9 cellular contexts compared by ENCODE assay signal in genomic region chr6:86856937-86857563, GRCh38.
DNase-seq lines count a peak whose midpoint lies in the region; ATAC-seq, FAIRE-seq and TF ChIP-seq lines count a peak whose summit lies in the region.
"Had no signal": no experiment of that assay in that cellular context is flagged by ENCODE, and none has a peak within 500 bp of the region (broad histone marks: within the 10 kb centered on the region; RNA-seq: fewer than 3 reads in every experiment).

No MANE protein-coding gene starts in this region.

- H3K79me2 ChIP-seq in H9 (ENCODE audit: insufficient read depth, low read length), result no peaks in the 10 kb centered on the region

- H3K4me3 Mint-ChIP-seq in activated T-cell treated with anti-CD3 and anti-CD28 coated beads, Interleukin-2, amount 50 U/mL, for 4 hours, result no peak overlapping the region
- H3K4me3 Mint-ChIP-seq in H9 (no peak overlapping the region), immature natural killer cell (no peak overlapping the region)
- H3K4me3 Mint-ChIP-seq: dendritic cell treated with granulocyte-macrophage colony-stimulating factor and Interleukin-4, amounts not matched to agents 40 ng/mL and 50 ng/mL, for 4 days had no signal

- H2AFZ ChIP-seq in H9 (ENCODE audit: low read length), result no peak overlapping the region

- no peak overlapping the region for H2BK20ac ChIP-seq in H9 (ENCODE audit: low read depth, low read length, poor library complexity, severe bottlenecking)

- H3K4me1 ChIP-seq in H9 (ENCODE audit: insufficient read depth, low read length) (no peaks in the 10 kb centered on the region; the same call in 1 of the 2 replicates), adipocyte (ENCODE audit: control insufficient read depth, insufficient read depth, low read length) (no peaks in the 10 kb centered on the region)

- no peak overlapping the region for H2BK120ac ChIP-seq in H9 (ENCODE audit: low read depth, low read length, poor library complexity, severe bottlenecking)

- H3K79me1 ChIP-seq in H9 (ENCODE audit: insufficient read depth, low read depth, low read length, poor library complexity, severe bottlenecking), result no peaks in the 10 kb centered on the region

- no peak overlapping the region for H3K9ac ChIP-seq in H9 (ENCODE audit: extremely low read depth, insufficient read length, low read length)
- no peak overlapping the region for H3K9ac ChIP-seq in adipocyte (ENCODE audit: low read length)

- H3K4me2 ChIP-seq in H9 (ENCODE audit: insufficient read depth, insufficient read length, low read length), result no peak overlapping the region

- H3K27me3 Mint-ChIP-seq in activated T-cell treated with anti-CD3 and anti-CD28 coated beads, Interleukin-2, amount 50 U/mL, for 4 hours (ENCODE audit: low read depth), result no peaks in the 10 kb centered on the region
- H3K27me3 Mint-ChIP-seq in H9 (ENCODE audit: low read depth) (no peaks in the 10 kb centered on the region), immature natural killer cell (ENCODE audit: low read depth in 3 of 3) (peaks cover 0 to 2% (median 1%) of the 10 kb centered on the region in 3 donors)
- H3K27me3 Mint-ChIP-seq: dendritic cell treated with granulocyte-macrophage colony-stimulating factor and Interleukin-4, amounts not matched to agents 40 ng/mL and 50 ng/mL, for 4 days had no signal

- no peak overlapping the region for H3K18ac ChIP-seq in H9 (ENCODE audit: insufficient read length, low read depth, low read length)

- H4K8ac ChIP-seq in H9 (replicated peaks; ENCODE audit: insufficient read length, low read depth, low read length), result no peak overlapping the region

- WGBS in H9 (ENCODE audit: extremely low coverage, insufficient read length, low lambda C conversion rate), result 100% methylated on average over 1 of the region's 3 CpGs

- peak; percentile 4 for DNase-seq in activated T-cell treated with anti-CD3 and anti-CD28 coated beads for 24 hours (ENCODE audit: low read depth)
- no peak for DNase-seq in activated T-cell treated with anti-CD3 and anti-CD28 coated beads, Interleukin-2, amount 50 U/mL, for 4 hours
- DNase-seq in H9, result no peak
- peak; percentile 37 for DNase-seq in NCI-H2029 treated with DMSO at 0.1 percent for 48 hours (lab: John Stamatoyannopoulos, UW)
- peak; percentile 73 for DNase-seq in adipocyte (ENCODE audit: low read depth)
- peak; percentile 65 for DNase-seq in left kidney (ENCODE audit: low read depth, low spot score)
- peak; percentile 4 for DNase-seq in urothelium cell line (ENCODE audit: low spot score)
- no peak for DNase-seq in immature natural killer cell

- no peaks in the 10 kb centered on the region for H3K36me3 ChIP-seq in adipocyte (ENCODE audit: control insufficient read depth, insufficient read depth, low read length, severe bottlenecking)

- H2AK5ac ChIP-seq in H9 (ENCODE audit: insufficient read length, low read length), result peak overlapping the region; percentile 4

- no peak overlapping the region for H3K4me3 ChIP-seq in adipocyte (ENCODE audit: low read length)

- no peaks in the 10 kb centered on the region for H3K23me2 ChIP-seq in H9 (ENCODE audit: insufficient read length, low read depth, low read length, poor library complexity, severe bottlenecking)

- no peak for FAIRE-seq in urothelium cell line (lab: Jason Lieb, UNC)

- H3K36me3 Mint-ChIP-seq in activated T-cell treated with anti-CD3 and anti-CD28 coated beads, Interleukin-2, amount 50 U/mL, for 4 hours (ENCODE audit: insufficient read depth), result no peaks in the 10 kb centered on the region
- H3K36me3 Mint-ChIP-seq in H9 (ENCODE audit: insufficient read depth in 1 of 3, low read depth in 3 of 3) (no peaks in the 10 kb centered on the region), immature natural killer cell (no peaks in the 10 kb centered on the region)

- H3K27ac Mint-ChIP-seq in H9 (no peak overlapping the region), immature natural killer cell (no peak overlapping the region)
- H3K27ac Mint-ChIP-seq: dendritic cell treated with granulocyte-macrophage colony-stimulating factor and Interleukin-4, amounts not matched to agents 40 ng/mL and 50 ng/mL, for 4 days had no signal

- no peak overlapping the region for H2BK5ac ChIP-seq in H9 (ENCODE audit: insufficient read length, low read length)

- H3K9me3 Mint-ChIP-seq in activated T-cell treated with anti-CD3 and anti-CD28 coated beads, Interleukin-2, amount 50 U/mL, for 4 hours, result no peaks in the 10 kb centered on the region
- no peaks in the 10 kb centered on the region for H3K9me3 Mint-ChIP-seq in H9
- H3K9me3 Mint-ChIP-seq in immature natural killer cell, result peaks cover 0 to 10% (median 2%) of the 10 kb centered on the region in 6 donors
- H3K9me3 Mint-ChIP-seq: dendritic cell treated with granulocyte-macrophage colony-stimulating factor and Interleukin-4, amounts not matched to agents 40 ng/mL and 50 ng/mL, for 4 days had no signal

- no peaks in the 10 kb centered on the region; the same call in 1 of the 2 replicates for H3K27me3 ChIP-seq in H9 (ENCODE audit: insufficient read depth, low read length)
- no peaks in the 10 kb centered on the region for H3K27me3 ChIP-seq in adipocyte (replicated peaks; ENCODE audit: control insufficient read depth, insufficient read depth, low read length)

- no peak overlapping the region for H2BK15ac ChIP-seq in H9 (ENCODE audit: low read depth, low read length)

- H3K4me1 Mint-ChIP-seq in activated T-cell treated with anti-CD3 and anti-CD28 coated beads, Interleukin-2, amount 50 U/mL, for 4 hours (ENCODE audit: low read depth), result no peaks in the 10 kb centered on the region
- no peaks in the 10 kb centered on the region for H3K4me1 Mint-ChIP-seq in H9
- H3K4me1 Mint-ChIP-seq in immature natural killer cell, result no peaks in the 10 kb centered on the region

- H3K9me3 ChIP-seq in H9 (ENCODE audit: control insufficient read depth, low read depth, low read length) (no peaks in the 10 kb centered on the region), adipocyte (ENCODE audit: control insufficient read depth, low read length) (no peaks in the 10 kb centered on the region)

- no peak overlapping the region for H3K23ac ChIP-seq in H9 (ENCODE audit: insufficient read length, low read depth, low read length)

- no peak overlapping the region for H4K91ac ChIP-seq in H9 (ENCODE audit: insufficient read length, low read depth, low read length)

- H3K56ac ChIP-seq in H9 (ENCODE audit: insufficient read length, low read depth, low read length), result no peak overlapping the region

- no peak overlapping the region for H3K14ac ChIP-seq in H9 (ENCODE audit: insufficient read depth, low read length)

- H3T11ph ChIP-seq in H9 (ENCODE audit: low read length), result no peak overlapping the region

- no peak overlapping the region for H3K4ac ChIP-seq in H9 (ENCODE audit: low read depth, low read length)

- H3K27ac ChIP-seq in H9 (ENCODE audit: insufficient read length, low read depth, low read length), result no peak overlapping the region

- no peak overlapping the region for H4K5ac ChIP-seq in H9 (ENCODE audit: insufficient read length, low read depth, low read length)

- no peak overlapping the region for H2BK12ac ChIP-seq in H9 (ENCODE audit: insufficient read length, low read depth, low read length)

- peak; percentile 86 for TF ChIP-seq CTCF in H9 (conservative IDR thresholded peaks at IDR 0.05)

- H4K20me1 ChIP-seq in H9 (ENCODE audit: control insufficient read depth, insufficient read depth, insufficient read length), result no peaks in the 10 kb centered on the region

- ATAC-seq in activated T-cell treated with anti-CD3 and anti-CD28 coated beads, Interleukin-2, amount 50 U/mL, for 4 hours, result no peak

Comparison
In these comparisons a context has a peak if more than half of its experiments do, and no peak if none do; other contexts are left out.
1. DNase-seq: peak in activated T-cell treated with anti-CD3 and anti-CD28 coated beads for 24 hours (single experiment), NCI-H2029 treated with DMSO at 0.1 percent for 48 hours (single experiment), adipocyte (single experiment), left kidney (single experiment) and urothelium cell line (single experiment); none in activated T-cell treated with anti-CD3 and anti-CD28 coated beads, Interleukin-2, amount 50 U/mL, for 4 hours (single experiment), H9 (single experiment) and immature natural killer cell (0 of 3).